11 cellular contexts compared by ENCODE assay signal in genomic region chr2:162316590-162316989, GRCh38. TPM values are rescaled to one million over a fixed set of nuclear protein-coding genes. Genes with fewer than 3 reads are reported as not detected.
DNase-seq lines count a peak whose midpoint lies in the region; ATAC-seq, FAIRE-seq and TF ChIP-seq lines count a peak whose summit lies in the region.
"Had no signal": no experiment of that assay in that cellular context is flagged by ENCODE, and none has a peak within 500 bp of the region (broad histone marks: within the 10 kb centered on the region; RNA-seq: fewer than 3 reads in every experiment).

No MANE protein-coding gene starts in this region.

- H3K9me3 Mint-ChIP-seq in CD14-positive monocyte, result no peaks in the 10 kb centered on the region
- H3K9me3 Mint-ChIP-seq in naive thymus-derived CD8-positive, alpha-beta T cell, result peaks cover 0 to 2% (median 0%) of the 10 kb centered on the region in 9 donors

- peaks cover 5 to 25% of the 10 kb centered on the region in 2 donors for H3K4me1 ChIP-seq in ascending aorta

- TF ChIP-seq CTCF in CD14-positive monocyte (IDR thresholded peaks at IDR 0.05), result no peak
- TF ChIP-seq CTCF in ascending aorta (IDR thresholded peaks at IDR 0.05), result no peak

- intact Hi-C loops in CD14-positive monocyte (cut with micrococcal nuclease), result no loop called here
- intact Hi-C loops in ascending aorta (cut with DNase I), result no loop called here

- no peaks in the 10 kb centered on the region for H3K27me3 ChIP-seq in ascending aorta

- FAIRE-seq in H54 (lab: Jason Lieb, UNC), result peak; percentile 6
- no peak for FAIRE-seq in GM12891 (lab: Jason Lieb, UNC)
- FAIRE-seq: RCC 7860 had no signal

- no peak for DNase-seq in CD14-positive monocyte (ENCODE audit: low spot score)
- no peak for DNase-seq in H54 (ENCODE audit: insufficient read length, low spot score)
- DNase-seq in ascending aorta (ENCODE audit: low spot score in 2 of 2), result no peak
- DNase-seq in naive thymus-derived CD8-positive, alpha-beta T cell, result no peak
- DNase-seq in GM12891 (ENCODE audit: insufficient read length, low spot score), result no peak
- DNase-seq in NOMO-1 treated with DMSO at 0.1 percent for 48 hours (lab: John Stamatoyannopoulos, UW; ENCODE audit: unreplicated experiment), result no peak
- DNase-seq: NCI-H2029 treated with DMSO at 0.1 percent for 48 hours had no signal

- no peaks in the 10 kb centered on the region for H3K36me3 ChIP-seq in ascending aorta

- H3K27ac Mint-ChIP-seq in CD14-positive monocyte, result peak overlapping the region in 6 of 7 donors; percentile 41 to 100 (median 61)
- H3K27ac Mint-ChIP-seq in naive thymus-derived CD8-positive, alpha-beta T cell, result peak overlapping the region in 9 of 10 donors; percentile 16 to 100 (median 82)
- H3K27ac Mint-ChIP-seq: WTC11 had no signal

- peak overlapping the region; percentile 94 to 99 for H3K4me3 Mint-ChIP-seq in CD14-positive monocyte
- H3K4me3 Mint-ChIP-seq in naive thymus-derived CD8-positive, alpha-beta T cell, result peak overlapping the region; percentile 90 to 100 (median 98)
- H3K4me3 Mint-ChIP-seq: WTC11 had no signal

- POLR2A ChIA-PET in naive thymus-derived CD8-positive, alpha-beta T cell (lab: Charles Lee), result no interaction called here

- H3K27ac ChIP-seq in ascending aorta, result no peak overlapping the region

- no peaks in the 10 kb centered on the region for H3K27me3 Mint-ChIP-seq in CD14-positive monocyte (ENCODE audit: low read depth in 3 of 3)
- H3K27me3 Mint-ChIP-seq in naive thymus-derived CD8-positive, alpha-beta T cell, result no peaks in the 10 kb centered on the region

- TF ChIP-seq POLR2A in H54 (IDR thresholded peaks at IDR 0.05; ENCODE audit: low read depth, low read length) (no peak), GM12891 (IDR thresholded peaks at IDR 0.05; ENCODE audit: low read depth, low read length) (no peak)

- peaks cover 9 to 15% of the 10 kb centered on the region in 2 donors for H3K36me3 Mint-ChIP-seq in CD14-positive monocyte
- H3K36me3 Mint-ChIP-seq in naive thymus-derived CD8-positive, alpha-beta T cell, result peaks cover 0 to 9% (median 0%) of the 10 kb centered on the region in 3 donors
- H3K36me3 Mint-ChIP-seq: WTC11 had no signal

- H3K4me1 Mint-ChIP-seq in CD14-positive monocyte, result peaks cover 62% of the 10 kb centered on the region
- H3K4me1 Mint-ChIP-seq in naive thymus-derived CD8-positive, alpha-beta T cell, result peaks cover 30 to 89% (median 78%) of the 10 kb centered on the region in 4 donors

- H3K9me3 ChIP-seq in ascending aorta, result no peaks in the 10 kb centered on the region

- no peak for ATAC-seq in naive thymus-derived CD8-positive, alpha-beta T cell
- ATAC-seq in GM19452 (IDR thresholded peaks at IDR 0.05; ENCODE audit: unreplicated experiment) (no peak), HG03354 (IDR thresholded peaks at IDR 0.05; ENCODE audit: poor library complexity, severe bottlenecking, unreplicated experiment) (no peak)
- ATAC-seq: WTC11 had no signal

- H3K4me3 ChIP-seq in ascending aorta, result peak overlapping the region; percentile 97 to 98

TF ChIP-seq in GM12891, 5 proteins besides CTCF, POLR2A, EP300 and RAD21:
- TF ChIP-seq SPI1 (IDR thresholded peaks at IDR 0.05; ENCODE audit: low read depth, low read length), result no peak
- TF ChIP-seq POLR2AphosphoS5 (IDR thresholded peaks at IDR 0.05; ENCODE audit: low read depth, low read length), result no peak
- no peak for TF ChIP-seq PAX5 (IDR thresholded peaks at IDR 0.05; ENCODE audit: insufficient read depth, low read length, severe bottlenecking)
- TF ChIP-seq TAF1 (IDR thresholded peaks at IDR 0.05; ENCODE audit: low read depth, low read length), result no peak
- TF ChIP-seq POU2F2 (IDR thresholded peaks at IDR 0.05; ENCODE audit: low read depth, low read length), result no peak

RNA-seq across cellular contexts. Expression of gene IFIH1, which starts 1.9 kb away (rescaled TPM):
- polyA plus RNA-seq in CD14-positive monocyte, result 10 to 100 TPM; 11.6 to 17.1 TPM
- 11.8 TPM for total RNA-seq in ascending aorta
- total RNA-seq in naive thymus-derived CD8-positive, alpha-beta T cell, result 10 to 100 TPM; 24.3 to 25.5 TPM
- polyA plus RNA-seq in naive thymus-derived CD8-positive, alpha-beta T cell, result 10 to 100 TPM; 10.6 to 15.7 (median 12.6) TPM
- polyA plus RNA-seq in GM12891 (2012; ENCODE audit: low read depth, missing spikeins), result 25.3 TPM

RNA-seq across cellular contexts. Expression of gene GCA, which starts 27.3 kb away (rescaled TPM):
- 100 to 1,000 TPM; 400 to 441 TPM for polyA plus RNA-seq in CD14-positive monocyte
- total RNA-seq in ascending aorta, result 45.1 TPM
- 10 to 100 TPM; 17.5 to 20.9 TPM for total RNA-seq in naive thymus-derived CD8-positive, alpha-beta T cell
- polyA plus RNA-seq in naive thymus-derived CD8-positive, alpha-beta T cell, result 10 to 100 TPM; 12.2 to 19.1 (median 16.4) TPM
- polyA plus RNA-seq in GM12891 (2012; ENCODE audit: low read depth, missing spikeins), result 23.4 TPM
